Comparison of ENCODE assay signal across 18 cellular contexts in genomic region chr11:72637926-72638325, GRCh38. TPM values are rescaled to one million over a fixed set of nuclear protein-coding genes. Genes with fewer than 3 reads are reported as not detected.
DNase-seq lines count a peak whose midpoint lies in the region; FAIRE-seq and TF ChIP-seq lines count a peak whose summit lies in the region.
"Had no signal": no experiment of that assay in that cellular context is flagged by ENCODE, and none has a peak within 500 bp of the region (broad histone marks: within the 10 kb centered on the region; RNA-seq: fewer than 3 reads in every experiment).

No MANE protein-coding gene starts in this region.

- no peak overlapping the region for H3K4me3 ChIP-seq in H1 (ENCODE audit: extremely low read depth in 1 of 4, insufficient read depth in 2 of 4, low read depth in 3 of 4, low read length in 4 of 4)
- H3K4me3 ChIP-seq in CD8-positive, alpha-beta memory T cell (ENCODE audit: low read length): no peak overlapping the region
- H3K4me3 ChIP-seq: BLaER1 had no signal

- H2BK5ac ChIP-seq in H1 (ENCODE audit: low read depth, low read length): peak overlapping the region; percentile 71; the same call in 1 of the 2 replicates

- no peak overlapping the region for H3K4me2 ChIP-seq in H1 (ENCODE audit: insufficient read depth in 1 of 2, low read depth in 2 of 2, low read length in 2 of 2)
- H3K4me2 ChIP-seq: BLaER1 had no signal

- H3K23ac ChIP-seq in H1 (ENCODE audit: insufficient read length): no peak overlapping the region

- H3K14ac ChIP-seq in H1 (ENCODE audit: insufficient read length): no peak overlapping the region

- no peak overlapping the region for H4K8ac ChIP-seq in H1 (ENCODE audit: extremely low read depth, insufficient read depth, low read length)

- H2BK12ac ChIP-seq in H1 (ENCODE audit: low read depth, low read length): peak overlapping the region; percentile 72; the same call in 1 of the 2 replicates

- peaks cover 0 to 7% of the 10 kb centered on the region in 2 experiments for H4K20me1 ChIP-seq in H1 (replicated peaks in 1 of 2; ENCODE audit: control insufficient read depth in 1 of 2, insufficient read depth in 2 of 2, low read length in 2 of 2)

- peaks cover 0 to 21% (median 11%) of the 10 kb centered on the region in 4 experiments; a peak in 6 of 7 replicates for H3K4me1 ChIP-seq in H1 (replicated peaks in 1 of 4; ENCODE audit: control insufficient read depth in 3 of 4, insufficient read depth in 4 of 4, low read length in 3 of 4)
- H3K4me1 ChIP-seq in CD8-positive, alpha-beta memory T cell (ENCODE audit: insufficient read depth, low read length): peaks cover 5% of the 10 kb centered on the region

- no peak overlapping the region for H3K27ac Mint-ChIP-seq in CD8-positive, alpha-beta memory T cell
- H3K27ac Mint-ChIP-seq: T-helper 2 cell treated with Interferon-gamma antibody and Interleukin-4, amounts not matched to agents 5 μg/mL and 100 μg/mL, for 36 hours had no signal

- peak overlapping the region; percentile 47; the same call in 1 of the 2 replicates for H2AK5ac ChIP-seq in H1 (ENCODE audit: low read depth, low read length)

- no peaks in the 10 kb centered on the region for H3K9me3 ChIP-seq in H1 (ENCODE audit: insufficient read depth in 2 of 2, low read depth in 1 of 2, low read length in 1 of 2)
- H3K9me3 ChIP-seq in CD8-positive, alpha-beta memory T cell (ENCODE audit: low read length): no peaks in the 10 kb centered on the region
- H3K9me3 ChIP-seq: BLaER1 had no signal

- no peak for FAIRE-seq in H1 (lab: Jason Lieb, UNC)

- TF ChIP-seq POLR2A in H1 (IDR thresholded peaks at IDR 0.05; ENCODE audit: control extremely low read depth in 1 of 2, low read depth in 2 of 2, low read length in 2 of 2): no peak

- POLR2A ChIA-PET in H1 (lab: Charles Lee; ENCODE audit: partially characterized antibody): interaction anchor here (1.1 to 2.6 kb wide), 5 partner anchors 12 to 144 kb away, joined by 3 to 12 read pairs (median 3); no protein-coding TSS in a partner anchor
- POLR2A ChIA-PET in CD8-positive, alpha-beta memory T cell (lab: Charles Lee): no interaction called here

- H3K27ac ChIP-seq in H1 (ENCODE audit: low read depth, low read length): no peak overlapping the region
- H3K27ac ChIP-seq in CD8-positive, alpha-beta memory T cell (ENCODE audit: low read depth, low read length): no peak overlapping the region
- H3K27ac ChIP-seq: BLaER1, HL-60 had no signal

- no peak for TF ChIP-seq CTCF in H1 (IDR thresholded peaks at IDR 0.05; ENCODE audit: control extremely low read depth in 1 of 3, insufficient read depth in 1 of 3, low read depth in 1 of 3, low read length in 3 of 3)

- no peak overlapping the region for H3K56ac ChIP-seq in H1 (replicated peaks; ENCODE audit: insufficient read length, low read depth, low read length)

- CTCF ChIA-PET in H1 (lab: Charles Lee; ENCODE audit: partially characterized antibody): interaction anchor here (0.5 to 39.6 kb wide), 12 partner anchors 8 to 167 kb away, joined by 3 to 624 read pairs (median 6); no protein-coding TSS in a partner anchor
- CTCF ChIA-PET in CD8-positive, alpha-beta memory T cell (lab: Charles Lee): interaction anchor here (0.9 to 1.3 kb wide), 3 partner anchors 48 to 167 kb away, joined by 4 read pairs; no protein-coding TSS in a partner anchor

- H2AFZ ChIP-seq in H1 (ENCODE audit: low read length): no peak overlapping the region

- no peaks in the 10 kb centered on the region for H3K79me1 ChIP-seq in H1 (ENCODE audit: low read depth, low read length)

- H4K91ac ChIP-seq in H1 (replicated peaks; ENCODE audit: insufficient read length, low read length): no peak overlapping the region

- H2BK120ac ChIP-seq in H1 (replicated peaks; ENCODE audit: low read depth, low read length): no peak overlapping the region

- no peaks in the 10 kb centered on the region for H3K4me1 Mint-ChIP-seq in CD8-positive, alpha-beta memory T cell

- no peak overlapping the region; the same call in 1 of the 2 replicates for H3K18ac ChIP-seq in H1 (ENCODE audit: extremely low read depth, low read length)

- 0 out of 2 replicates have a peak overlapping the region, but pooled peaks have one; percentile 23 for H2BK15ac ChIP-seq in H1 (ENCODE audit: low read length)

- TF ChIP-seq EP300 in H1 (IDR thresholded peaks at IDR 0.05; ENCODE audit: borderline replicate concordance in 1 of 2, low read depth in 2 of 2, low read length in 2 of 2): no peak

- H3K36me3 Mint-ChIP-seq in CD8-positive, alpha-beta memory T cell: no peaks in the 10 kb centered on the region

- H3K23me2 ChIP-seq in H1 (ENCODE audit: low read depth, low read length): peaks cover 8% of the 10 kb centered on the region; the same call in 1 of the 2 replicates

- no peaks in the 10 kb centered on the region for H3K36me3 ChIP-seq in H1 (ENCODE audit: control insufficient read depth in 2 of 4, insufficient read depth in 4 of 4, low read length in 3 of 4)
- no peaks in the 10 kb centered on the region for H3K36me3 ChIP-seq in CD8-positive, alpha-beta memory T cell (ENCODE audit: insufficient read depth, low read length)
- H3K36me3 ChIP-seq: BLaER1 had no signal

- no peaks in the 10 kb centered on the region for H3K9me3 Mint-ChIP-seq in CD8-positive, alpha-beta memory T cell
- H3K9me3 Mint-ChIP-seq: T-helper 2 cell treated with Interferon-gamma antibody and Interleukin-4, amounts not matched to agents 5 μg/mL and 100 μg/mL, for 36 hours had no signal

- H3K4ac ChIP-seq in H1 (replicated peaks; ENCODE audit: insufficient read length, low read depth, low read length): no peak overlapping the region

- WGBS in H1 (ENCODE audit: extremely low coverage in 1 of 2, insufficient coverage in 1 of 2, insufficient read length in 1 of 2, insufficient replicate concordance in 2 of 2, low coverage in 1 of 2, low lambda C conversion rate in 2 of 2, missing lambda C conversion rate in 1 of 2), 2 experiments: 89% methylated on average over 8 of the region's 8 CpGs; no CpG with 5 or more reads in 1 of the 2 experiments

- 0 out of 2 replicates have a peak overlapping the region, but pooled peaks have one; percentile 92 for H2BK20ac ChIP-seq in H1 (ENCODE audit: low read length)

- H3K27me3 ChIP-seq in H1 (replicated peaks in 1 of 4; ENCODE audit: control insufficient read depth in 3 of 4, extremely low read depth in 1 of 4, insufficient read depth in 3 of 4, low read length in 3 of 4): peaks cover 16 to 40% (median 33%) of the 10 kb centered on the region in 4 experiments
- peaks cover 26% of the 10 kb centered on the region for H3K27me3 ChIP-seq in CD8-positive, alpha-beta memory T cell (ENCODE audit: insufficient read depth, low read length, poor library complexity, severe bottlenecking)

- peak; percentile 36 for DNase-seq in COR-L47 (lab: John Stamatoyannopoulos, UW)
- DNase-seq in ELF-1 (ENCODE audit: low read depth, low spot score): peak; percentile 33
- peak; percentile 50 to 90 for DNase-seq in NCI-H446 (lab: John Stamatoyannopoulos, UW)
- no peak for DNase-seq in H1 (ENCODE audit: low read depth in 1 of 2, low spot score in 2 of 2)
- no peak for DNase-seq in SHP77 treated with DMSO at 0.1 percent for 48 hours (lab: John Stamatoyannopoulos, UW)
- DNase-seq in CD1c-positive myeloid dendritic cell (ENCODE audit: extremely low spot score): no peak
- DNase-seq in CD8-positive, alpha-beta memory T cell: no peak
- DNase-seq in retina: no peak
- DNase-seq: DMS79, GDM1, GOT3, KG1, NCI-H1105, NCI-H2029 treated with DMSO at 0.1 percent for 48 hours, NCI-H345 had no signal

- H4K5ac ChIP-seq in H1 (ENCODE audit: insufficient read length, low read depth, low read length): no peak overlapping the region

- H3K4me3 Mint-ChIP-seq in CD8-positive, alpha-beta memory T cell: no peak overlapping the region
- H3K4me3 Mint-ChIP-seq: T-helper 2 cell treated with Interferon-gamma antibody and Interleukin-4, amounts not matched to agents 5 μg/mL and 100 μg/mL, for 36 hours had no signal

- no peaks in the 10 kb centered on the region for H3K79me2 ChIP-seq in H1 (ENCODE audit: control insufficient read depth in 1 of 2, insufficient read depth in 2 of 2, low read length in 2 of 2)

- H3K27me3 Mint-ChIP-seq in CD8-positive, alpha-beta memory T cell: peaks cover 9 to 21% of the 10 kb centered on the region in 2 donors

- H3K9ac ChIP-seq in H1 (replicated peaks in 1 of 4; ENCODE audit: extremely low read depth in 1 of 4, low read depth in 3 of 4, low read length in 3 of 4): no peak overlapping the region
- H3K9ac ChIP-seq: BLaER1 had no signal

- no peak for TF ChIP-seq RAD21 in H1 (IDR thresholded peaks at IDR 0.05 in 1 of 2, conservative IDR thresholded peaks at IDR 0.05 in 1 of 2; ENCODE audit: low read depth in 2 of 2, low read length in 2 of 2)

TF ChIP-seq in H1, 55 proteins besides CTCF, POLR2A, EP300 and RAD21:
- TF ChIP-seq, protein P1, sequence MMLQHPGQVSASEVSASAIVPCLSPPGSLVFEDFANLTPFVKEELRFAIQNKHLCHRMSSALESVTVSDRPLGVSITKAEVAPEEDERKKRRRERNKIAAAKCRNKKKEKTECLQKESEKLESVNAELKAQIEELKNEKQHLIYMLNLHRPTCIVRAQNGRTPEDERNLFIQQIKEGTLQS (IDR thresholded peaks at IDR 0.05; ENCODE audit: insufficient read depth, low read depth, low read length): no peak
- no peak for TF ChIP-seq CBX8 (IDR thresholded peaks at IDR 0.05; ENCODE audit: borderline replicate concordance, low read depth, low read length)
- no peak for TF ChIP-seq TEAD4 (IDR thresholded peaks at IDR 0.05; ENCODE audit: low read depth, low read length)
- TF ChIP-seq EZH2 (IDR thresholded peaks at IDR 0.05; ENCODE audit: low read depth, low read length, severe bottlenecking): no peak
- no peak for TF ChIP-seq MAFK (IDR thresholded peaks at IDR 0.05; ENCODE audit: low read depth, low read length)
- no peak for TF ChIP-seq SRF (IDR thresholded peaks at IDR 0.05; ENCODE audit: low read depth, low read length)
- TF ChIP-seq SP4 (IDR thresholded peaks at IDR 0.05; ENCODE audit: low read length): no peak
- no peak for TF ChIP-seq SUZ12 (IDR thresholded peaks at IDR 0.05; ENCODE audit: low read length)

RNA-seq across cellular contexts. Expression of gene PDE2A, which starts 36.3 kb away (rescaled TPM):
- 3.4 and 5.0 TPM in 2 replicates for total RNA-seq in H1 (2021; fragmentation: NEBNext Ultra II Directional; extraction: Animal tissue kit (Norgen Biotek cat#: 25700))
- 7.1 and 10.0 TPM in 2 replicates for polyA plus RNA-seq in H1 (2011; rRNA removed)
- polyA plus RNA-seq in H1 (2011; cell fraction: cytosol; rRNA removed): 5.7 TPM
- 14.6 TPM for polyA plus RNA-seq in H1 (2011; cell fraction: nucleus; rRNA removed)
- 1.8 to 6.8 TPM (median 3.9 TPM) in 4 replicates for polyA plus RNA-seq in H1 (2012, experiment 1 of 2)
- polyA plus RNA-seq in H1 (2012, experiment 2 of 2): 2.9 TPM
- polyA plus RNA-seq in H1 (2013, experiment 1 of 2): 4.1 TPM
- polyA plus RNA-seq in H1 (2013, experiment 2 of 2): 4.8 TPM
- 5.9 and 10.1 TPM in 2 replicates for polyA minus RNA-seq in H1 (2011; rRNA and poly(A)+ RNA removed)
- polyA minus RNA-seq in H1 (2011; cell fraction: cytosol; rRNA and poly(A)+ RNA removed): 2.1 TPM
- polyA minus RNA-seq in H1 (2011; cell fraction: nucleus; rRNA and poly(A)+ RNA removed): 6.0 TPM
- total RNA-seq in CD8-positive, alpha-beta memory T cell: under 1 TPM; 0.55 to 0.66 TPM
- polyA plus RNA-seq in CD8-positive, alpha-beta memory T cell: 0.08 TPM

Comparison
In these comparisons a context has a peak if more than half of its experiments do, and no peak if none do; other contexts are left out.
1. DNase-seq: peak in COR-L47 (single experiment), ELF-1 (single experiment) and NCI-H446 (2 of 2); none in H1 (0 of 2), SHP77 treated with DMSO at 0.1 percent for 48 hours (single experiment), CD1c-positive myeloid dendritic cell (single experiment), CD8-positive, alpha-beta memory T cell (0 of 5) and retina (single experiment).